In genomic region chr5:139011156-139011555, GRCh38 we compare ENCODE assay signal across 8 cellular contexts.
A peak's percentile ranks its signal among the peaks of the same experiment; 100 is the strongest.
DNase-seq lines count a peak whose midpoint lies in the region; ATAC-seq and TF ChIP-seq lines count a peak whose summit lies in the region.
"Not testable (repeated sequence)": the region's sequence is repeated elsewhere in the genome, so short reads cannot be mapped to it uniquely, and the experiment has no call there.

No MANE protein-coding gene starts in this region.

- H3K27me3 ChIP-seq in CD8-positive, alpha-beta memory T cell (ENCODE audit: insufficient read depth, low read length, poor library complexity, severe bottlenecking); OCI-LY1 (ENCODE audit: insufficient read depth, low read length); heart left ventricle; left lung; stomach: not testable (repeated sequence)

- not testable (repeated sequence) for H4K20me1 ChIP-seq in OCI-LY1 (ENCODE audit: insufficient read depth, low read length)

- H3K4me2 ChIP-seq in OCI-LY1 (ENCODE audit: low read length), result not testable (repeated sequence)

- POLR2A ChIA-PET in CD8-positive, alpha-beta memory T cell (lab: Charles Lee), result not testable (repeated sequence)

- TF ChIP-seq EP300 in stomach (IDR thresholded peaks at IDR 0.05), result not testable (repeated sequence)

- not testable (repeated sequence) for H3K79me2 ChIP-seq in OCI-LY1 (ENCODE audit: insufficient read depth, low read length)

- not testable (repeated sequence) for H3K4me1 Mint-ChIP-seq in CD8-positive, alpha-beta memory T cell; activated CD8-positive, alpha-beta memory T cell treated with anti-CD3 and anti-CD28 coated beads, Interleukin-2, amount 10 ng/mL, durations not matched to agents 7 days and 5 days; chondrocyte (ENCODE audit: low read depth); nephron

- WGBS in heart left ventricle, 4 donors, result 45 to 86% (median 56%) methylated on average over 6 to 16 of the region's 25 CpGs
- WGBS in stomach, 5 donors, result 33 to 58% (median 40%) methylated on average over 14 to 16 of the region's 25 CpGs

- H3K9me3 Mint-ChIP-seq in CD8-positive, alpha-beta memory T cell; activated CD8-positive, alpha-beta memory T cell treated with anti-CD3 and anti-CD28 coated beads, Interleukin-2, amount 10 ng/mL, durations not matched to agents 7 days and 5 days (ENCODE audit: low read depth); chondrocyte (ENCODE audit: low read depth); nephron: not testable (repeated sequence)

- DNase-seq in CD8-positive, alpha-beta memory T cell, result peak in 1 of 5 donors; percentile 0
- not testable (repeated sequence) for DNase-seq in activated CD8-positive, alpha-beta memory T cell treated with anti-CD3 and anti-CD28 coated beads, Interleukin-2, amount 10 ng/mL, durations not matched to agents 7 days and 5 days; chondrocyte (ENCODE audit: low spot score); heart left ventricle; left lung; stomach

- H3K9me3 ChIP-seq in CD8-positive, alpha-beta memory T cell (ENCODE audit: low read length); OCI-LY1 (ENCODE audit: low read length); heart left ventricle; left lung; stomach: not testable (repeated sequence)

- TF ChIP-seq CTCF in OCI-LY1 (IDR thresholded peaks at IDR 0.05; ENCODE audit: low read length); chondrocyte (IDR thresholded peaks at IDR 0.05); heart left ventricle (IDR thresholded peaks at IDR 0.05); left lung (IDR thresholded peaks at IDR 0.05); nephron (IDR thresholded peaks at IDR 0.05; ENCODE audit: unreplicated experiment in 3 of 3); stomach (IDR thresholded peaks at IDR 0.05): not testable (repeated sequence)

- H3K9ac ChIP-seq in OCI-LY1 (ENCODE audit: low read length), result not testable (repeated sequence)

- H3K4me1 ChIP-seq in CD8-positive, alpha-beta memory T cell (ENCODE audit: insufficient read depth, low read length); OCI-LY1 (ENCODE audit: insufficient read depth, low read length, severe bottlenecking); heart left ventricle; left lung; stomach: not testable (repeated sequence)

- H2AFZ ChIP-seq in OCI-LY1 (ENCODE audit: low read length), result not testable (repeated sequence)

- not testable (repeated sequence) for H3K27ac ChIP-seq in CD8-positive, alpha-beta memory T cell (ENCODE audit: low read depth, low read length); OCI-LY1 (ENCODE audit: low read depth, low read length, poor library complexity, severe bottlenecking); left lung
- H3K27ac ChIP-seq in heart left ventricle (peak overlapping the region in 1 of 12 donors; percentile 19), stomach (peak overlapping the region in 2 of 5 donors; percentile 37 to 39)

- intact Hi-C loops in heart left ventricle (cut with DNase I); left lung (cut with DNase I); stomach (cut with DNase I; ENCODE audit: low total_unique reads): not testable (repeated sequence)

- H3K27ac Mint-ChIP-seq in CD8-positive, alpha-beta memory T cell, result peak overlapping the region in 3 of 8 donors; percentile 42 to 71 (median 63)
- not testable (repeated sequence) for H3K27ac Mint-ChIP-seq in activated CD8-positive, alpha-beta memory T cell treated with anti-CD3 and anti-CD28 coated beads, Interleukin-2, amount 10 ng/mL, durations not matched to agents 7 days and 5 days
- H3K27ac Mint-ChIP-seq in chondrocyte (ENCODE audit: unreplicated experiment) (peak overlapping the region; percentile 70), nephron (peak overlapping the region; percentile 60 to 91 (median 74))

- not testable (repeated sequence) for H3K36me3 ChIP-seq in CD8-positive, alpha-beta memory T cell (ENCODE audit: insufficient read depth, low read length); OCI-LY1 (ENCODE audit: insufficient read depth, low read length); heart left ventricle; left lung
- H3K36me3 ChIP-seq in stomach, result peaks cover 0 to 19% (median 10%) of the 10 kb centered on the region in 4 donors

- H3F3A ChIP-seq in OCI-LY1 (ENCODE audit: insufficient read depth, low read length), result not testable (repeated sequence)

- H3K36me3 Mint-ChIP-seq in CD8-positive, alpha-beta memory T cell, result peaks cover 22% of the 10 kb centered on the region in 3 donors
- H3K36me3 Mint-ChIP-seq in activated CD8-positive, alpha-beta memory T cell treated with anti-CD3 and anti-CD28 coated beads, Interleukin-2, amount 10 ng/mL, durations not matched to agents 7 days and 5 days; chondrocyte (ENCODE audit: low read depth): not testable (repeated sequence)
- H3K36me3 Mint-ChIP-seq in nephron (ENCODE audit: low read depth), result peaks cover 13% of the 10 kb centered on the region

- peak overlapping the region in 5 of 7 donors; percentile 59 to 75 (median 70) for H3K4me3 Mint-ChIP-seq in CD8-positive, alpha-beta memory T cell
- H3K4me3 Mint-ChIP-seq in activated CD8-positive, alpha-beta memory T cell treated with anti-CD3 and anti-CD28 coated beads, Interleukin-2, amount 10 ng/mL, durations not matched to agents 7 days and 5 days, result peak overlapping the region; percentile 62
- H3K4me3 Mint-ChIP-seq in chondrocyte (ENCODE audit: unreplicated experiment) (peak overlapping the region; percentile 68), nephron (peak overlapping the region; percentile 79 to 85 (median 82))

- CTCF ChIA-PET in CD8-positive, alpha-beta memory T cell (lab: Charles Lee); activated CD8-positive, alpha-beta memory T cell treated with anti-CD3 and anti-CD28 coated beads, Interleukin-2, amount 10 ng/mL, durations not matched to agents 7 days and 5 days (lab: Charles Lee): not testable (repeated sequence)

- not testable (repeated sequence) for H3K9me2 ChIP-seq in OCI-LY1 (ENCODE audit: low read depth, low read length)

- H3K4me3 ChIP-seq in CD8-positive, alpha-beta memory T cell (ENCODE audit: low read length), result not testable (repeated sequence)
- peak overlapping the region; percentile 29 for H3K4me3 ChIP-seq in OCI-LY1 (ENCODE audit: low read depth, low read length, poor library complexity, severe bottlenecking)
- H3K4me3 ChIP-seq in heart left ventricle, result peak overlapping the region in 10 of 12 donors; percentile 12 to 48 (median 40)
- H3K4me3 ChIP-seq in left lung, result peak overlapping the region; percentile 6 to 17
- peak overlapping the region; percentile 7 to 31 (median 23) for H3K4me3 ChIP-seq in stomach

- TF ChIP-seq POLR2A in heart left ventricle (IDR thresholded peaks at IDR 0.05); stomach (IDR thresholded peaks at IDR 0.05): not testable (repeated sequence)

- H3K27me3 Mint-ChIP-seq in CD8-positive, alpha-beta memory T cell; activated CD8-positive, alpha-beta memory T cell treated with anti-CD3 and anti-CD28 coated beads, Interleukin-2, amount 10 ng/mL, durations not matched to agents 7 days and 5 days; chondrocyte (ENCODE audit: low read depth); nephron (ENCODE audit: low read depth): not testable (repeated sequence)

- not testable (repeated sequence) for ATAC-seq in activated CD8-positive, alpha-beta memory T cell treated with anti-CD3 and anti-CD28 coated beads, Interleukin-2, amount 10 ng/mL, durations not matched to agents 7 days and 5 days; heart left ventricle; left lung
